ENCODE assay signal across 8 cellular contexts in the genomic region with DNA sequence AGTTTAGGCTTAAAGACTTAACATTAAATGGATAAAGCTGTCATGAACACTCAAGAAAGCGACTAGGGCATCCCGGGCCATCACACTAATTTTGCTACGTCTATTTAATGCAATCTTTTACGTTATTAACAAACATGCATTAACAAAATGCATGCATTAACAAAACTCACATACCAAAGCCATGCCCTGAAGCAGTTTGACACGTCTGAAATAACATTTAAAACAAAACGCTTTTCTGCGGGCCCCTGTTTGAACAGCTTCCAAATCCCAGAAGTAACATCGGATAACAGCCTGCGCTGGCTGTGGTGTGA. TPM values are rescaled to one million over a fixed set of nuclear protein-coding genes. Genes with fewer than 3 reads are reported as not detected.
DNase-seq lines count a peak whose midpoint lies in the region; FAIRE-seq and TF ChIP-seq lines count a peak whose summit lies in the region.

No MANE protein-coding gene starts in this region.

- H3K79me2 ChIP-seq in PC-9 (ENCODE audit: low read depth), result peaks cover 7% of the 10 kb centered on the region; the same call in 1 of the 2 replicates

- FAIRE-seq in GM19239 (lab: Jason Lieb, UNC), result no peak

- TF ChIP-seq POLR2A in ovary (IDR thresholded peaks at IDR 0.05), result no peak

- H3K36me3 ChIP-seq in ES-I3 (ENCODE audit: insufficient read depth, low read length) (no peaks in the 10 kb centered on the region; the same call in 1 of the 2 replicates), PC-9 (ENCODE audit: low read depth) (no peaks in the 10 kb centered on the region), ovary (no peaks in the 10 kb centered on the region)

- no peak overlapping the region for H3K27ac ChIP-seq in PC-9
- H3K27ac ChIP-seq in epithelial cell of prostate, result peak overlapping the region; percentile 62
- no peak overlapping the region for H3K27ac ChIP-seq in ovary

- no peaks in the 10 kb centered on the region for H3K9me2 ChIP-seq in PC-9 (ENCODE audit: insufficient read depth)

- intact Hi-C loops in PC-9 (cut with micrococcal nuclease; ENCODE audit: unreplicated experiment), result no loop called here
- intact Hi-C loops in ovary (cut with DNase I), result no loop called here

- H3K9ac ChIP-seq in ES-I3 (ENCODE audit: low read depth, low read length), result peak overlapping the region; percentile 94

- WGBS in ovary, 3 donors, result 14 to 20% (median 18%) methylated on average over 9 of the region's 9 CpGs

- DNase-seq in PC-9 (peak in 1 of 2 experiments; percentile 38), epithelial cell of prostate (ENCODE audit: low read depth, low spot score) (no peak), ovary (no peak), GF-D8 (lab: John Stamatoyannopoulos, UW) (no peak), GM19239 (ENCODE audit: insufficient read length, low spot score) (no peak), NCI-H748 treated with DMSO at 0.1 percent for 48 hours (lab: John Stamatoyannopoulos, UW) (no peak)
- no peak for DNase-seq in activated CD8-positive, alpha-beta memory T cell treated with anti-CD3 and anti-CD28 coated beads, Interleukin-2, amount 50 U/mL, for 4 hours

- no TSS peak for BruUV-seq in PC-9 (replicated peaks; lab: Mats Ljungman, UMichigan)

- peak overlapping the region; percentile 88 for H3K4me2 ChIP-seq in PC-9

- H4K20me1 ChIP-seq in PC-9 (ENCODE audit: insufficient read depth), result no peaks in the 10 kb centered on the region

- H2AFZ ChIP-seq in PC-9, result peak overlapping the region; percentile 89

- H3K9me3 ChIP-seq in ES-I3 (ENCODE audit: control insufficient read depth, insufficient read depth, low read length), result no peaks in the 10 kb centered on the region
- no peaks in the 10 kb centered on the region for H3K9me3 ChIP-seq in PC-9 (ENCODE audit: insufficient read depth, low read depth)
- no peaks in the 10 kb centered on the region for H3K9me3 ChIP-seq in ovary

- CTCF ChIA-PET in PC-9 (lab: Charles Lee), result no interaction called here

- H3K4me3 ChIP-seq in PC-9 (peak overlapping the region; percentile 88), ovary (peak overlapping the region; percentile 57)

- H3K4me1 ChIP-seq in ES-I3 (ENCODE audit: insufficient read depth, low read length) (peaks cover 38% of the 10 kb centered on the region), PC-9 (replicated peaks; ENCODE audit: insufficient read depth) (peaks cover 44% of the 10 kb centered on the region), ovary (ENCODE audit: insufficient read depth) (no peaks in the 10 kb centered on the region)

- no peaks in the 10 kb centered on the region for H3K27me3 ChIP-seq in PC-9 (ENCODE audit: insufficient read depth, low read depth)
- no peaks in the 10 kb centered on the region for H3K27me3 ChIP-seq in ovary

- no peak for TF ChIP-seq EP300 in ovary (IDR thresholded peaks at IDR 0.05)

- POLR2A ChIA-PET in PC-9 (lab: Charles Lee; ENCODE audit: unreplicated experiment), result no interaction called here

- no peak for TF ChIP-seq CTCF in PC-9 (conservative IDR thresholded peaks at IDR 0.05)
- no peak for TF ChIP-seq CTCF in ovary (IDR thresholded peaks at IDR 0.05)

- peaks cover 19% of the 10 kb centered on the region; the same call in 1 of the 2 replicates for H3F3A ChIP-seq in PC-9 (ENCODE audit: insufficient read depth, low read depth)

RNA-seq across cellular contexts. Expression of gene B4GALT6, which starts 0.5 kb away (rescaled TPM):
- total RNA-seq in PC-9 (2021) (3.0 and 5.3 TPM in 2 replicates), ovary (10 to 100 TPM in 3 of 7 donors, 1 to 10 TPM in 4; 3.3 to 16.5 (median 9.0) TPM)
- 1 to 10 TPM; 2.1 to 6.5 TPM for polyA plus RNA-seq in ovary
